ENCODE assay signal across 19 cellular contexts in genomic region chr14:96103560-96104460, GRCh38.
A peak's percentile ranks its signal among the peaks of the same experiment; 100 is the strongest.
DNase-seq lines count a peak whose midpoint lies in the region; ATAC-seq, FAIRE-seq and TF ChIP-seq lines count a peak whose summit lies in the region.
"Had no signal": no experiment of that assay in that cellular context is flagged by ENCODE, and none has a peak within 500 bp of the region (broad histone marks: within the 10 kb centered on the region; RNA-seq: fewer than 3 reads in every experiment).

No MANE protein-coding gene starts in this region.

- TF ChIP-seq CTCF in left ventricle myocardium inferior (IDR thresholded peaks at IDR 0.05; ENCODE audit: borderline replicate concordance), result no peak
- TF ChIP-seq CTCF in osteoblast (IDR thresholded peaks at IDR 0.05; ENCODE audit: extremely low read depth, low read depth, low read length), result no peak

- no peaks in the 10 kb centered on the region for H3K9me3 Mint-ChIP-seq in activated CD8-positive, alpha-beta memory T cell treated with anti-CD3 and anti-CD28 coated beads, Interleukin-2, amount 10 ng/mL, durations not matched to agents 7 days and 5 days (ENCODE audit: low read depth)
- H3K9me3 Mint-ChIP-seq: activated B cell treated with CpG ODN at 0.5 μM for 24 hours; CD8-positive, alpha-beta T cell; natural killer cell had no signal

- H3K9ac ChIP-seq in duodenal mucosa (ENCODE audit: low read depth in 1 of 2, low read length in 2 of 2), result no peak overlapping the region

- H3K4me2 ChIP-seq in osteoblast (ENCODE audit: insufficient read depth, low read length), result peak overlapping the region; percentile 12

- no peak for FAIRE-seq in frontal cortex (lab: Jason Lieb, UNC)

- H3K4me1 ChIP-seq in left ventricle myocardium inferior, result no peaks in the 10 kb centered on the region
- peaks cover 12 to 15% of the 10 kb centered on the region in 2 donors for H3K4me1 ChIP-seq in duodenal mucosa (ENCODE audit: control insufficient read depth in 1 of 2, insufficient read depth in 2 of 2, low read length in 2 of 2)
- peaks cover 20% of the 10 kb centered on the region for H3K4me1 ChIP-seq in osteoblast (ENCODE audit: insufficient read depth, low read length)
- H3K4me1 ChIP-seq: testis had no signal

- H3K27ac Mint-ChIP-seq in activated CD8-positive, alpha-beta memory T cell treated with anti-CD3 and anti-CD28 coated beads, Interleukin-2, amount 10 ng/mL, durations not matched to agents 7 days and 5 days, result no peak overlapping the region
- H3K27ac Mint-ChIP-seq: activated B cell treated with CpG ODN at 0.5 μM for 24 hours; CD8-positive, alpha-beta T cell; natural killer cell had no signal

- no peak overlapping the region for H3K4me3 Mint-ChIP-seq in activated CD8-positive, alpha-beta memory T cell treated with anti-CD3 and anti-CD28 coated beads, Interleukin-2, amount 10 ng/mL, durations not matched to agents 7 days and 5 days
- H3K4me3 Mint-ChIP-seq: activated B cell treated with CpG ODN at 0.5 μM for 24 hours; CD8-positive, alpha-beta T cell; natural killer cell had no signal

- DNase-seq in left ventricle myocardium inferior, result no peak
- DNase-seq in left cardiac atrium, result no peak
- no peak for DNase-seq in osteoblast (ENCODE audit: insufficient read length, low spot score, missing footprints)
- no peak for DNase-seq in SHP77 treated with DMSO at 0.1 percent for 48 hours (lab: John Stamatoyannopoulos, UW)
- no peak for DNase-seq in activated CD8-positive, alpha-beta memory T cell treated with anti-CD3 and anti-CD28 coated beads, Interleukin-2, amount 10 ng/mL, durations not matched to agents 7 days and 5 days
- no peak for DNase-seq in frontal cortex (ENCODE audit: low spot score in 2 of 2)
- no peak for DNase-seq in NCI-H2107 treated with DMSO at 0.1 percent for 48 hours (lab: John Stamatoyannopoulos, UW; ENCODE audit: unreplicated experiment)
- DNase-seq: activated B cell treated with CpG ODN at 0.5 μM for 24 hours; activated gamma-delta T cell treated with Interleukin-2 at 50 U/mL for 16 hours; anterior cingulate cortex; CD8-positive, alpha-beta T cell; natural killer cell; NCI-H1417 treated with DMSO at 0.1 percent for 48 hours; stimulated activated CD4-positive, alpha-beta T cell treated with anti-CD3 and anti-CD28 coated beads, Interleukin-1b, Interleukin-23, amount 100 ng/mL, for 48 hours; T-helper 1 cell; testis had no signal

- CTCF ChIA-PET in activated CD8-positive, alpha-beta memory T cell treated with anti-CD3 and anti-CD28 coated beads, Interleukin-2, amount 10 ng/mL, durations not matched to agents 7 days and 5 days (lab: Charles Lee), result no interaction called here

- H3K79me2 ChIP-seq in osteoblast (ENCODE audit: insufficient read depth, low read length), result no peaks in the 10 kb centered on the region

- peak overlapping the region; percentile 46 for H3K27ac ChIP-seq in left ventricle myocardium inferior (replicated peaks)
- peak overlapping the region; percentile 47 for H3K27ac ChIP-seq in duodenal mucosa (ENCODE audit: low read depth, low read length)
- peak overlapping the region; percentile 91 for H3K27ac ChIP-seq in osteoblast (ENCODE audit: low read depth, low read length)
- H3K27ac ChIP-seq: HL-60, testis had no signal

- H3K27me3 ChIP-seq in left ventricle myocardium inferior (ENCODE audit: low read depth) (peaks cover 68% of the 10 kb centered on the region), duodenal mucosa (ENCODE audit: control insufficient read depth in 1 of 2, insufficient read depth in 2 of 2, low read length in 2 of 2) (no peaks in the 10 kb centered on the region), osteoblast (ENCODE audit: insufficient read depth, low read length) (no peaks in the 10 kb centered on the region)
- H3K27me3 ChIP-seq: testis had no signal

- intact Hi-C loops in left ventricle myocardium inferior (cut with micrococcal nuclease) (loop anchor here (5.0 to 10.0 kb wide), 2 partner anchors 173 to 321 kb away; no protein-coding TSS in a partner anchor), left cardiac atrium (cut with DNase I) (loop anchor here (10.0 kb wide), 1 partner anchor 321 kb away; no protein-coding TSS in a partner anchor)

- no peak for ATAC-seq in left cardiac atrium
- ATAC-seq in activated CD8-positive, alpha-beta memory T cell treated with anti-CD3 and anti-CD28 coated beads, Interleukin-2, amount 10 ng/mL, durations not matched to agents 7 days and 5 days, result no peak
- ATAC-seq: CD8-positive, alpha-beta T cell; natural killer cell had no signal

- H4K20me1 ChIP-seq in osteoblast (ENCODE audit: insufficient read depth, low read length), result no peaks in the 10 kb centered on the region

- H3K27me3 Mint-ChIP-seq in activated CD8-positive, alpha-beta memory T cell treated with anti-CD3 and anti-CD28 coated beads, Interleukin-2, amount 10 ng/mL, durations not matched to agents 7 days and 5 days, result no peaks in the 10 kb centered on the region

- H3K4me1 Mint-ChIP-seq in activated CD8-positive, alpha-beta memory T cell treated with anti-CD3 and anti-CD28 coated beads, Interleukin-2, amount 10 ng/mL, durations not matched to agents 7 days and 5 days, result no peaks in the 10 kb centered on the region
- H3K4me1 Mint-ChIP-seq: natural killer cell had no signal

- H3K4me3 ChIP-seq in left ventricle myocardium inferior (no peak overlapping the region), duodenal mucosa (ENCODE audit: low read depth in 1 of 2, low read length in 2 of 2) (no peak overlapping the region), osteoblast (ENCODE audit: insufficient read depth, low read length) (no peak overlapping the region)
- H3K4me3 ChIP-seq: coronary artery, testis had no signal

- no peaks in the 10 kb centered on the region for H3K36me3 Mint-ChIP-seq in activated CD8-positive, alpha-beta memory T cell treated with anti-CD3 and anti-CD28 coated beads, Interleukin-2, amount 10 ng/mL, durations not matched to agents 7 days and 5 days
- H3K36me3 Mint-ChIP-seq: CD8-positive, alpha-beta T cell; natural killer cell had no signal

- H2AFZ ChIP-seq in osteoblast (ENCODE audit: low read length), result peak overlapping the region; percentile 67

- H3K36me3 ChIP-seq in left ventricle myocardium inferior, result no peaks in the 10 kb centered on the region
- H3K36me3 ChIP-seq in duodenal mucosa (ENCODE audit: control insufficient read depth in 1 of 2, insufficient read depth in 2 of 2, low read length in 2 of 2), result no peaks in the 10 kb centered on the region
- H3K36me3 ChIP-seq in osteoblast (ENCODE audit: insufficient read depth, low read length), result no peaks in the 10 kb centered on the region

- no peaks in the 10 kb centered on the region for H3K9me3 ChIP-seq in left ventricle myocardium inferior (replicated peaks)
- H3K9me3 ChIP-seq in duodenal mucosa (ENCODE audit: control insufficient read depth in 1 of 2, low read length in 2 of 2), result no peaks in the 10 kb centered on the region
- H3K9me3 ChIP-seq in osteoblast (ENCODE audit: low read depth, low read length), result no peaks in the 10 kb centered on the region
- H3K9me3 ChIP-seq: testis had no signal
